ENCODE assay signal across 11 cellular contexts in genomic region chr2:105866439-105867170, GRCh38.
DNase-seq lines count a peak whose midpoint lies in the region; ATAC-seq and TF ChIP-seq lines count a peak whose summit lies in the region.
"Had no signal": no experiment of that assay in that cellular context is flagged by ENCODE, and none has a peak within 500 bp of the region (broad histone marks: within the 10 kb centered on the region; RNA-seq: fewer than 3 reads in every experiment).

No MANE protein-coding gene starts in this region.

- POLR2A ChIA-PET in SK-N-SH (lab: Yijun Ruan, JAX), result no interaction called here

- no peak for TF ChIP-seq RAD21 in SK-N-SH (IDR thresholded peaks at IDR 0.05; ENCODE audit: low read length)

- H3K36me3 ChIP-seq in SK-N-SH (replicated peaks in 1 of 2; ENCODE audit: control insufficient read depth in 1 of 2, insufficient read depth in 2 of 2, low read length in 1 of 2) (no peaks in the 10 kb centered on the region), psoas muscle (ENCODE audit: insufficient read depth in 1 of 2, low read depth in 1 of 2) (no peaks in the 10 kb centered on the region)

- intact Hi-C loops in psoas muscle (cut with DNase I), result no loop called here

- TF ChIP-seq EP300 in SK-N-SH (IDR thresholded peaks at IDR 0.05; ENCODE audit: borderline replicate concordance in 1 of 2, low read depth in 1 of 2, low read length in 1 of 2), result no peak

- H3K4me1 ChIP-seq in SK-N-SH (ENCODE audit: control insufficient read depth in 1 of 2, insufficient read depth in 2 of 2, low read depth in 1 of 2, low read length in 1 of 2) (peaks cover 18 to 34% of the 10 kb centered on the region in 2 experiments; a peak in 2 of 4 replicates), psoas muscle (peaks cover 59% of the 10 kb centered on the region)

- DNase-seq in EL (peak; percentile 39), SK-N-SH (no peak), fibroblast of gingiva (ENCODE audit: low read depth) (peak; percentile 7), renal cortical epithelial cell (ENCODE audit: low read depth) (peak; percentile 44), psoas muscle (no peak), SKM-1 (lab: John Stamatoyannopoulos, UW; ENCODE audit: unreplicated experiment) (no peak), NCI-H82 treated with DMSO at 0.1 percent for 48 hours (lab: John Stamatoyannopoulos, UW; ENCODE audit: unreplicated experiment) (no peak)
- DNase-seq in stimulated activated CD4-positive, alpha-beta T cell treated with anti-CD3 and anti-CD28 coated beads, Interleukin-4, amount 100 ng/mL, for 24 hours, result no peak
- DNase-seq: NCI-H1105 treated with DMSO at 0.1 percent for 48 hours, NCI-H748 treated with DMSO at 0.1 percent for 48 hours, stomach had no signal

- WGBS in SK-N-SH (ENCODE audit: low lambda C conversion rate), result 90% methylated on average over 9 of the region's 10 CpGs
- 78 to 84% (median 79%) methylated on average over 10 of the region's 10 CpGs for WGBS in psoas muscle, 3 donors

- H3K9me3 ChIP-seq in SK-N-SH (no peaks in the 10 kb centered on the region), psoas muscle (no peaks in the 10 kb centered on the region)
- H3K9me3 ChIP-seq: stomach had no signal

- peaks cover 45% of the 10 kb centered on the region for H4K20me1 ChIP-seq in SK-N-SH (ENCODE audit: insufficient read depth)

- H2AFZ ChIP-seq in SK-N-SH (ENCODE audit: low read depth), result no peak overlapping the region

- CTCF ChIA-PET in SK-N-SH (lab: Yijun Ruan, JAX), result interaction anchor here (0.9 kb wide), 1 partner anchor 20 kb away, joined by 3 read pairs; no protein-coding TSS in a partner anchor

- H3K27ac ChIP-seq in SK-N-SH (ENCODE audit: low read depth in 2 of 2, low read length in 1 of 2) (peak overlapping the region in 1 of 2 experiments; percentile 27; a peak in 2 of 4 replicates), psoas muscle (no peak overlapping the region)

- H3K4me3 ChIP-seq in SK-N-SH (ENCODE audit: low read depth in 2 of 2, low read length in 1 of 2), result no peak overlapping the region
- H3K4me3 ChIP-seq in psoas muscle, result no peak overlapping the region
- H3K4me3 ChIP-seq: stomach had no signal

- H3K27me3 ChIP-seq in SK-N-SH (ENCODE audit: insufficient read depth) (no peaks in the 10 kb centered on the region), psoas muscle (ENCODE audit: insufficient read depth in 3 of 3, low read length in 2 of 3) (no peaks in the 10 kb centered on the region)
- H3K27me3 ChIP-seq: stomach had no signal

- no peaks in the 10 kb centered on the region for H3K9me2 ChIP-seq in SK-N-SH

- peaks cover 43% of the 10 kb centered on the region; the same call in 1 of the 2 replicates for H3K79me2 ChIP-seq in SK-N-SH (ENCODE audit: insufficient read depth)

- H3K4me2 ChIP-seq in SK-N-SH, result 0 out of 2 replicates have a peak overlapping the region, but pooled peaks have one; percentile 27

- H3F3A ChIP-seq in SK-N-SH (replicated peaks; ENCODE audit: insufficient read depth), result peaks cover 8% of the 10 kb centered on the region

- no peak for ATAC-seq in psoas muscle

- no peak for TF ChIP-seq CTCF in SK-N-SH (IDR thresholded peaks at IDR 0.05)
- no peak for TF ChIP-seq CTCF in psoas muscle (IDR thresholded peaks at IDR 0.05)

- H3K9ac ChIP-seq in SK-N-SH, result no peak overlapping the region

TF ChIP-seq in SK-N-SH, 30 proteins besides CTCF, POLR2A, EP300 and RAD21:
- no peak for TF ChIP-seq RXRA (IDR thresholded peaks at IDR 0.05; ENCODE audit: borderline replicate concordance, low read depth)
- no peak for TF ChIP-seq IRF3 (IDR thresholded peaks at IDR 0.05; ENCODE audit: low read depth, low read length)
- TF ChIP-seq FOXM1 (IDR thresholded peaks at IDR 0.05; ENCODE audit: low read depth), result no peak
- TF ChIP-seq, protein P1, sequence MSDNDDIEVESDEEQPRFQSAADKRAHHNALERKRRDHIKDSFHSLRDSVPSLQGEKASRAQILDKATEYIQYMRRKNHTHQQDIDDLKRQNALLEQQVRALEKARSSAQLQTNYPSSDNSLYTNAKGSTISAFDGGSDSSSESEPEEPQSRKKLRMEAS (IDR thresholded peaks at IDR 0.05; ENCODE audit: low read depth), result no peak
- TF ChIP-seq USF2 (IDR thresholded peaks at IDR 0.05; ENCODE audit: borderline replicate concordance, low read depth, low read length), result no peak
- TF ChIP-seq POLR2AphosphoS5 (IDR thresholded peaks at IDR 0.05; ENCODE audit: low read depth, low read length), result no peak
- TF ChIP-seq NFIC (IDR thresholded peaks at IDR 0.05; ENCODE audit: borderline replicate concordance), result no peak

Comparison
In these comparisons a context has a peak if more than half of its experiments do, and no peak if none do; other contexts are left out.
1. DNase-seq: peak in EL (single experiment), fibroblast of gingiva (single experiment) and renal cortical epithelial cell (single experiment); none in SK-N-SH (single experiment), psoas muscle (0 of 2), SKM-1 (single experiment), NCI-H82 treated with DMSO at 0.1 percent for 48 hours (single experiment) and stimulated activated CD4-positive, alpha-beta T cell treated with anti-CD3 and anti-CD28 coated beads, Interleukin-4, amount 100 ng/mL, for 24 hours (single experiment).